ENCODE assay signal across 1 cellular context in the genomic region with DNA sequence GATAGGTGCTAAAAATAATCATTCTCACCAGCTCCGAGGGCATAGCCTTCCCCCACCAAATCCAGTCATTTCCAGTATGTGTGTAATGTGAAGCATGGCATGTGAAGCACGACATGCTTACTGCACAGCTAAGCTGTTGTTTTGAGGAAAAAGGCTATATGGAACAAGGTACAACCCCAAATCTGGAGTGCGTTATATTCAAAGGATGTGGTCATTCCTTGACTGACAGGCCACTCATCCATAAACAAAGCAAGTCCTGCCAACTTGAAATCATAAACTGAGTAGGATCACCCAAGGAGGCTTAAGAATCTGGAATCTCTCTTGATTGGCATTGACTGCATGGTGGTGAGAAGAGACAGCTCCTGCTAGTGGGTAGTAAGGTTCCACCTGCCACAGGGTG.
A peak's percentile ranks its signal among the peaks of the same experiment; 100 is the strongest.
TF ChIP-seq lines count a peak whose summit lies in the region.

No MANE protein-coding gene starts in this region.

TF ChIP-seq in K562, 482 proteins besides CTCF, POLR2A, EP300 and RAD21 (continued from another document):
- TF ChIP-seq, protein P1, sequence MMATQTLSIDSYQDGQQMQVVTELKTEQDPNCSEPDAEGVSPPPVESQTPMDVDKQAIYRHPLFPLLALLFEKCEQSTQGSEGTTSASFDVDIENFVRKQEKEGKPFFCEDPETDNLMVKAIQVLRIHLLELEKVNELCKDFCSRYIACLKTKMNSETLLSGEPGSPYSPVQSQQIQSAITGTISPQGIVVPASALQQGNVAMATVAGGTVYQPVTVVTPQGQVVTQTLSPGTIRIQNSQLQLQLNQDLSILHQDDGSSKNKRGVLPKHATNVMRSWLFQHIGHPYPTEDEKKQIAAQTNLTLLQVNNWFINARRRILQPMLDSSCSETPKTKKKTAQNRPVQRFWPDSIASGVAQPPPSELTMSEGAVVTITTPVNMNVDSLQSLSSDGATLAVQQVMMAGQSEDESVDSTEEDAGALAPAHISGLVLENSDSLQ (IDR thresholded peaks at IDR 0.05): peak; percentile 73
